Comparison of ENCODE assay signal across 15 cellular contexts in genomic region chr3:145219355-145220196, GRCh38.
DNase-seq lines count a peak whose midpoint lies in the region; ATAC-seq and TF ChIP-seq lines count a peak whose summit lies in the region.
"Had no signal": no experiment of that assay in that cellular context is flagged by ENCODE, and none has a peak within 500 bp of the region (broad histone marks: within the 10 kb centered on the region; RNA-seq: fewer than 3 reads in every experiment).

No MANE protein-coding gene starts in this region.

- ATAC-seq in HG03460 (IDR thresholded peaks at IDR 0.05; ENCODE audit: unreplicated experiment), result no peak
- ATAC-seq: left colon had no signal

- H3K36me3 Mint-ChIP-seq in glutamatergic neuron (ENCODE audit: unreplicated experiment), result no peaks in the 10 kb centered on the region
- H3K36me3 Mint-ChIP-seq: activated naive CD4-positive, alpha-beta T cell treated with anti-CD3 and anti-CD28 coated beads, Interleukin-2, amount 50 U/mL, for 24 hours had no signal

- peak overlapping the region; percentile 50 for H3K27ac Mint-ChIP-seq in glutamatergic neuron (ENCODE audit: unreplicated experiment)
- H3K27ac Mint-ChIP-seq: activated CD4-positive, alpha-beta T cell treated with anti-CD3 and anti-CD28 coated beads, Interleukin-2, amount 10 ng/mL, durations not matched to agents 7 days and 5 days; activated naive CD4-positive, alpha-beta T cell treated with anti-CD3 and anti-CD28 coated beads, Interleukin-2, amount 50 U/mL, for 24 hours had no signal

- in situ Hi-C loops in KBM-7 (cut with MboI; ENCODE audit: low pct_unique_long_range_greater_than_20kb, low sequenced_read_pairs), result no loop called here

- H3K4me3 Mint-ChIP-seq in glutamatergic neuron (ENCODE audit: unreplicated experiment), result no peak overlapping the region
- H3K4me3 Mint-ChIP-seq: activated CD4-positive, alpha-beta T cell treated with anti-CD3 and anti-CD28 coated beads, Interleukin-2, amount 10 ng/mL, durations not matched to agents 7 days and 5 days; activated naive CD4-positive, alpha-beta T cell treated with anti-CD3 and anti-CD28 coated beads, Interleukin-2, amount 50 U/mL, for 24 hours had no signal

- DNase-seq in Ammon's horn (ENCODE audit: low spot score) (peak; percentile 4), GF-D8 (lab: John Stamatoyannopoulos, UW) (peak; percentile 1), NCI-H82 (lab: John Stamatoyannopoulos, UW) (peak; percentile 98), glutamatergic neuron (no peak), KBM-7 (no peak), NCI-H226 (no peak)
- DNase-seq in stimulated activated CD4-positive, alpha-beta T cell treated with anti-CD3 and anti-CD28 coated beads, Interleukin-12 subunit alpha, Interleukin-12 subunit beta, amount 100 ng/mL, for 4 hours, result no peak
- DNase-seq: activated CD4-positive, alpha-beta T cell treated with anti-CD3 and anti-CD28 coated beads, Interleukin-2, amount 10 ng/mL, durations not matched to agents 7 days and 5 days; activated T-cell treated with anti-CD3 and anti-CD28 coated beads for 4 hours; DMS79 treated with DMSO at 0.1 percent for 48 hours; left colon; MV-4-11; PC-9 had no signal

- peaks cover under 1% of the 10 kb centered on the region for H3K27me3 Mint-ChIP-seq in glutamatergic neuron (ENCODE audit: unreplicated experiment)
- H3K27me3 Mint-ChIP-seq: activated CD4-positive, alpha-beta T cell treated with anti-CD3 and anti-CD28 coated beads, Interleukin-2, amount 10 ng/mL, durations not matched to agents 7 days and 5 days; activated naive CD4-positive, alpha-beta T cell treated with anti-CD3 and anti-CD28 coated beads, Interleukin-2, amount 50 U/mL, for 24 hours had no signal

- no peak for TF ChIP-seq CTCF in glutamatergic neuron (IDR thresholded peaks at IDR 0.05; ENCODE audit: partially characterized antibody, unreplicated experiment)

- peaks cover 12% of the 10 kb centered on the region for H3K4me1 Mint-ChIP-seq in glutamatergic neuron (ENCODE audit: low read depth, unreplicated experiment)
- H3K4me1 Mint-ChIP-seq: activated CD4-positive, alpha-beta T cell treated with anti-CD3 and anti-CD28 coated beads, Interleukin-2, amount 10 ng/mL, durations not matched to agents 7 days and 5 days; activated naive CD4-positive, alpha-beta T cell treated with anti-CD3 and anti-CD28 coated beads, Interleukin-2, amount 50 U/mL, for 24 hours had no signal

- no peaks in the 10 kb centered on the region for H3K9me3 Mint-ChIP-seq in glutamatergic neuron (ENCODE audit: unreplicated experiment)
- H3K9me3 Mint-ChIP-seq: activated naive CD4-positive, alpha-beta T cell treated with anti-CD3 and anti-CD28 coated beads, Interleukin-2, amount 50 U/mL, for 24 hours had no signal

Comparison
In these comparisons a context has a peak if more than half of its experiments do, and no peak if none do; other contexts are left out.
1. DNase-seq: peak in Ammon's horn (single experiment), GF-D8 (single experiment) and NCI-H82 (single experiment); none in glutamatergic neuron (single experiment), stimulated activated CD4-positive, alpha-beta T cell treated with anti-CD3 and anti-CD28 coated beads, Interleukin-12 subunit alpha, Interleukin-12 subunit beta, amount 100 ng/mL, for 4 hours (single experiment), KBM-7 (single experiment) and NCI-H226 (single experiment).